ENCODE assay signal across 19 cellular contexts in genomic region chr1:10204003-10204642, GRCh38.
"Had no signal": no experiment of that assay in that cellular context is flagged by ENCODE, and none has a peak within 500 bp of the region (broad histone marks: within the 10 kb centered on the region; RNA-seq: fewer than 3 reads in every experiment).

No MANE protein-coding gene starts in this region.

- H3K27me3 ChIP-seq: ascending aorta, heart right ventricle, right atrium auricular region, suprapubic skin had no signal

- H3K27ac ChIP-seq: ascending aorta, coronary artery, left lung, right atrium auricular region, suprapubic skin had no signal

- H3K9me3 ChIP-seq: ascending aorta, heart right ventricle, left lung, right atrium auricular region, suprapubic skin had no signal

- H3K27ac Mint-ChIP-seq: activated naive CD8-positive, alpha-beta T cell treated with anti-CD3 and anti-CD28 coated beads, Interleukin-2, amount 10 ng/mL, durations not matched to agents 7 days and 5 days; type B pancreatic cell had no signal

- H3K27me3 Mint-ChIP-seq: type B pancreatic cell had no signal

- DNase-seq: activated CD4-positive, alpha-beta T cell treated with anti-CD3 and anti-CD28 coated beads, Interleukin-2, amount 50 U/mL, for 1 hour; activated gamma-delta T cell treated with Interleukin-2 at 50 U/mL for 16 hours; activated naive CD8-positive, alpha-beta T cell treated with anti-CD3 and anti-CD28 coated beads, Interleukin-2, amount 10 ng/mL, durations not matched to agents 7 days and 5 days; activated T-cell treated with anti-CD3 and anti-CD28 coated beads, Interleukin-2, amount 50 U/mL, for 4 hours; effector CD4-positive, alpha-beta T cell; heart right ventricle; islet precursor cell; left lung; mesenchymal stem cell; stimulated activated CD4-positive, alpha-beta T cell treated with anti-CD3 and anti-CD28 coated beads, Interleukin-12 subunit alpha, Interleukin-12 subunit beta, amount 100 ng/mL, for 4 hours; stimulated activated naive CD8-positive, alpha-beta T cell treated with anti-CD3 and anti-CD28 coated beads, Interleukin-15, Interleukin-2, amounts not matched to agents 100 U/mL and 50 U/mL, for 24 hours had no signal

- H3K4me3 ChIP-seq: ascending aorta, coronary artery, heart right ventricle, left lung, right atrium auricular region, suprapubic skin had no signal

- H3K4me3 Mint-ChIP-seq: activated naive CD8-positive, alpha-beta T cell treated with anti-CD3 and anti-CD28 coated beads, Interleukin-2, amount 10 ng/mL, durations not matched to agents 7 days and 5 days; activated T-cell treated with anti-CD3 and anti-CD28 coated beads, Interleukin-2, amount 50 U/mL, for 4 hours; neural crest cell; type B pancreatic cell had no signal

- H3K36me3 Mint-ChIP-seq: activated naive CD8-positive, alpha-beta T cell treated with anti-CD3 and anti-CD28 coated beads, Interleukin-2, amount 10 ng/mL, durations not matched to agents 7 days and 5 days; type B pancreatic cell had no signal

- H3K9me3 Mint-ChIP-seq: activated naive CD8-positive, alpha-beta T cell treated with anti-CD3 and anti-CD28 coated beads, Interleukin-2, amount 10 ng/mL, durations not matched to agents 7 days and 5 days; activated T-cell treated with anti-CD3 and anti-CD28 coated beads, Interleukin-2, amount 50 U/mL, for 4 hours; neural crest cell; type B pancreatic cell had no signal

- H3K4me1 Mint-ChIP-seq: activated naive CD8-positive, alpha-beta T cell treated with anti-CD3 and anti-CD28 coated beads, Interleukin-2, amount 10 ng/mL, durations not matched to agents 7 days and 5 days had no signal

- FAIRE-seq: endothelial cell of umbilical vein, frontal cortex had no signal

- H3K36me3 ChIP-seq: ascending aorta, heart right ventricle, left lung, right atrium auricular region, suprapubic skin had no signal

- ATAC-seq: activated T-cell treated with anti-CD3 and anti-CD28 coated beads, Interleukin-2, amount 50 U/mL, for 4 hours; left lung; stimulated activated naive CD8-positive, alpha-beta T cell treated with anti-CD3 and anti-CD28 coated beads, Interleukin-15, Interleukin-2, amounts not matched to agents 100 U/mL and 50 U/mL, for 24 hours had no signal

- H3K4me1 ChIP-seq: ascending aorta, right atrium auricular region had no signal
